In genomic region chr9:124110307-124110915, GRCh38 we compare ENCODE assay signal across 1 cellular context.
TF ChIP-seq lines count a peak whose summit lies in the region.

No MANE protein-coding gene starts in this region.

TF ChIP-seq in HepG2, 621 proteins besides CTCF, POLR2A, EP300 and RAD21 (continued from another document and continues in another):
- TF ChIP-seq KDM5A (IDR thresholded peaks at IDR 0.05; ENCODE audit: borderline replicate concordance, low read length) (no peak), MYC (CRISPR knock-in tag; IDR thresholded peaks at IDR 0.05; ENCODE audit: borderline replicate concordance) (peak; percentile 94), ZSCAN20 (CRISPR knock-in tag; IDR thresholded peaks at IDR 0.05; ENCODE audit: borderline replicate concordance) (peak; percentile 100), ZXDC (CRISPR knock-in tag; IDR thresholded peaks at IDR 0.05) (peak; percentile 99), GTF3A (CRISPR knock-in tag; conservative IDR thresholded peaks at IDR 0.05) (no peak), PRPF4 (IDR thresholded peaks at IDR 0.05; ENCODE audit: low read depth, low read length, poor library complexity, severe bottlenecking) (no peak), ZNF441 (CRISPR knock-in tag; IDR thresholded peaks at IDR 0.05; ENCODE audit: borderline replicate concordance) (peak; percentile 99), ZNF367 (CRISPR knock-in tag; IDR thresholded peaks at IDR 0.05; ENCODE audit: borderline replicate concordance) (peak; percentile 99), EEA1 (CRISPR knock-in tag; IDR thresholded peaks at IDR 0.05; ENCODE audit: borderline replicate concordance) (peak; percentile 100), CBX2 (IDR thresholded peaks at IDR 0.05; ENCODE audit: low read depth, low read length) (no peak), CBX2 (CRISPR knock-in tag; IDR thresholded peaks at IDR 0.05; ENCODE audit: low read depth) (peak; percentile 91; the same call in 1 of the 2 replicates), SRF (IDR thresholded peaks at IDR 0.05; ENCODE audit: low read depth, low read length) (no peak), TAF15 (IDR thresholded peaks at IDR 0.05; ENCODE audit: low read depth, low read length, poor library complexity, severe bottlenecking) (no peak), TERF1 (CRISPR knock-in tag; IDR thresholded peaks at IDR 0.05) (peak; percentile 99), ZNF124 (CRISPR knock-in tag; IDR thresholded peaks at IDR 0.05) (peak; percentile 100), SATB2 (CRISPR knock-in tag; IDR thresholded peaks at IDR 0.05) (peak; percentile 100), PHB2 (IDR thresholded peaks at IDR 0.05; ENCODE audit: partially characterized antibody) (no peak), HNRNPH1 (optimal IDR thresholded peaks at IDR 0.05; ENCODE audit: low read depth, low read length) (no peak), ZNF724P (CRISPR knock-in tag; IDR thresholded peaks at IDR 0.05; ENCODE audit: borderline replicate concordance) (peak; percentile 99), ISX (CRISPR knock-in tag; conservative IDR thresholded peaks at IDR 0.05) (peak; percentile 100), ZNF235 (CRISPR knock-in tag; IDR thresholded peaks at IDR 0.05; ENCODE audit: borderline replicate concordance) (peak; percentile 100), ARNTL (CRISPR knock-in tag; IDR thresholded peaks at IDR 0.05) (peak; percentile 98), ZNF549 (CRISPR knock-in tag; IDR thresholded peaks at IDR 0.05) (peak; percentile 97), ZNF619 (CRISPR knock-in tag; IDR thresholded peaks at IDR 0.05) (peak; percentile 93; the same call in 1 of the 2 replicates), ZFY (CRISPR knock-in tag; IDR thresholded peaks at IDR 0.05) (peak; percentile 88), RERE (CRISPR knock-in tag; IDR thresholded peaks at IDR 0.05; ENCODE audit: low read depth) (peak; percentile 93), ATF5 (CRISPR knock-in tag; IDR thresholded peaks at IDR 0.05; ENCODE audit: low read depth) (peak; percentile 100), ZNF230 (CRISPR knock-in tag; IDR thresholded peaks at IDR 0.05) (peak; percentile 100), MAFK (conservative IDR thresholded peaks at IDR 0.05 in 1 of 2, IDR thresholded peaks at IDR 0.05 in 1 of 2; ENCODE audit: low read length in 2 of 2) (no peak), SRSF9 (IDR thresholded peaks at IDR 0.05; ENCODE audit: borderline replicate concordance, insufficient read depth, low read depth, low read length, poor library complexity, severe bottlenecking) (no peak), ZNF513 (CRISPR knock-in tag; conservative IDR thresholded peaks at IDR 0.05) (no peak), CENPT (CRISPR knock-in tag; IDR thresholded peaks at IDR 0.05; ENCODE audit: low read depth) (peak; percentile 100), KLF13 (CRISPR knock-in tag; IDR thresholded peaks at IDR 0.05) (peak; percentile 100), PHF5A (CRISPR knock-in tag; IDR thresholded peaks at IDR 0.05; ENCODE audit: low read depth, unreplicated experiment) (peak; percentile 99), KDM4B (CRISPR knock-in tag; IDR thresholded peaks at IDR 0.05) (peak; percentile 100), ARNT2 (CRISPR knock-in tag; IDR thresholded peaks at IDR 0.05; ENCODE audit: low read depth) (peak; percentile 99), HDAC6 (IDR thresholded peaks at IDR 0.05; ENCODE audit: low read depth, low read length) (no peak)
- TF ChIP-seq, protein P1, sequence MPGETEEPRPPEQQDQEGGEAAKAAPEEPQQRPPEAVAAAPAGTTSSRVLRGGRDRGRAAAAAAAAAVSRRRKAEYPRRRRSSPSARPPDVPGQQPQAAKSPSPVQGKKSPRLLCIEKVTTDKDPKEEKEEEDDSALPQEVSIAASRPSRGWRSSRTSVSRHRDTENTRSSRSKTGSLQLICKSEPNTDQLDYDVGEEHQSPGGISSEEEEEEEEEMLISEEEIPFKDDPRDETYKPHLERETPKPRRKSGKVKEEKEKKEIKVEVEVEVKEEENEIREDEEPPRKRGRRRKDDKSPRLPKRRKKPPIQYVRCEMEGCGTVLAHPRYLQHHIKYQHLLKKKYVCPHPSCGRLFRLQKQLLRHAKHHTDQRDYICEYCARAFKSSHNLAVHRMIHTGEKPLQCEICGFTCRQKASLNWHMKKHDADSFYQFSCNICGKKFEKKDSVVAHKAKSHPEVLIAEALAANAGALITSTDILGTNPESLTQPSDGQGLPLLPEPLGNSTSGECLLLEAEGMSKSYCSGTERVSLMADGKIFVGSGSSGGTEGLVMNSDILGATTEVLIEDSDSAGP (CRISPR knock-in tag; IDR thresholded peaks at IDR 0.05; ENCODE audit: borderline replicate concordance): peak; percentile 66; the same call in 1 of the 2 replicates
- TF ChIP-seq, protein P2, sequence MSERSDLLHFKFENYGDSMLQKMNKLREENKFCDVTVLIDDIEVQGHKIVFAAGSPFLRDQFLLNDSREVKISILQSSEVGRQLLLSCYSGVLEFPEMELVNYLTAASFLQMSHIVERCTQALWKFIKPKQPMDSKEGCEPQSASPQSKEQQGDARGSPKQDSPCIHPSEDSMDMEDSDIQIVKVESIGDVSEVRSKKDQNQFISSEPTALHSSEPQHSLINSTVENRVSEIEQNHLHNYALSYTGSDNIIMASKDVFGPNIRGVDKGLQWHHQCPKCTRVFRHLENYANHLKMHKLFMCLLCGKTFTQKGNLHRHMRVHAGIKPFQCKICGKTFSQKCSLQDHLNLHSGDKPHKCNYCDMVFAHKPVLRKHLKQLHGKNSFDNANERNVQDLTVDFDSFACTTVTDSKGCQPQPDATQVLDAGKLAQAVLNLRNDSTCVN (CRISPR knock-in tag; IDR thresholded peaks at IDR 0.05; ENCODE audit: borderline replicate concordance): peak; percentile 99
- TF ChIP-seq, protein P3, sequence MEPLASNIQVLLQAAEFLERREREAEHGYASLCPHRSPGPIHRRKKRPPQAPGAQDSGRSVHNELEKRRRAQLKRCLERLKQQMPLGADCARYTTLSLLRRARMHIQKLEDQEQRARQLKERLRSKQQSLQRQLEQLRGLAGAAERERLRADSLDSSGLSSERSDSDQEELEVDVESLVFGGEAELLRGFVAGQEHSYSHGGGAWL (CRISPR knock-in tag; IDR thresholded peaks at IDR 0.05): peak; percentile 100
- TF ChIP-seq, protein P4, sequence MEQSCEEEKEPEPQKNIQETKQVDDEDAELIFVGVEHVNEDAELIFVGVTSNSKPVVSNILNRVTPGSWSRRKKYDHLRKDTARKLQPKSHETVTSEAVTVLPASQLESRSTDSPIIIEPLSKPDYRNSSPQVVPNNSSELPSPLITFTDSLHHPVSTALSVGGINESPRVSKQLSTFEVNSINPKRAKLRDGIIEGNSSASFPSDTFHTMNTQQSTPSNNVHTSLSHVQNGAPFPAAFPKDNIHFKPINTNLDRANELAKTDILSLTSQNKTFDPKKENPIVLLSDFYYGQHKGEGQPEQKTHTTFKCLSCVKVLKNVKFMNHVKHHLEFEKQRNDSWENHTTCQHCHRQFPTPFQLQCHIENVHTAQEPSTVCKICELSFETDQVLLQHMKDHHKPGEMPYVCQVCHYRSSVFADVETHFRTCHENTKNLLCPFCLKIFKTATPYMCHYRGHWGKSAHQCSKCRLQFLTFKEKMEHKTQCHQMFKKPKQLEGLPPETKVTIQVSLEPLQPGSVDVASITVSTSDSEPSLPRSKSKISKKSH (CRISPR knock-in tag; IDR thresholded peaks at IDR 0.05; ENCODE audit: borderline replicate concordance): peak; percentile 99
- TF ChIP-seq, protein P5, sequence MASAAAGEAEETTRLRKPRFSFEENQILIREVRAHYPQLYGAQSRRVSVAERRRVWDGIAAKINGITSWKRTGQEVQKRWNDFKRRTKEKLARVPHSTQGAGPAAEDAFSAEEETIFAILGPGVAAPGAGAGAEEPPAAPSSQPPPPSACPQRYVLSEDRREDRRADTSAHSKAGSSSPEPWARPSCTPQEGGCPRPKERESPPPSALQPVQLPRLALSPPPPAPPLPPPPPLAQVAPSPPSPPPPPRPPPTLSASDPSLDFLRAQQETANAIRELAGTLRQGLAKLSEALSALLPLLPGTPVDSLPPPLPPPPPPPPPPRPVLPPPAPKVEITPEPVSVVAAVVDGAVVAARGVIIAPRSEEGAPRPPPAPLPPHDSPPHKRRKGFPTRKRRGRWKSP (CRISPR knock-in tag; IDR thresholded peaks at IDR 0.05): peak; percentile 97
- TF ChIP-seq, protein P6, sequence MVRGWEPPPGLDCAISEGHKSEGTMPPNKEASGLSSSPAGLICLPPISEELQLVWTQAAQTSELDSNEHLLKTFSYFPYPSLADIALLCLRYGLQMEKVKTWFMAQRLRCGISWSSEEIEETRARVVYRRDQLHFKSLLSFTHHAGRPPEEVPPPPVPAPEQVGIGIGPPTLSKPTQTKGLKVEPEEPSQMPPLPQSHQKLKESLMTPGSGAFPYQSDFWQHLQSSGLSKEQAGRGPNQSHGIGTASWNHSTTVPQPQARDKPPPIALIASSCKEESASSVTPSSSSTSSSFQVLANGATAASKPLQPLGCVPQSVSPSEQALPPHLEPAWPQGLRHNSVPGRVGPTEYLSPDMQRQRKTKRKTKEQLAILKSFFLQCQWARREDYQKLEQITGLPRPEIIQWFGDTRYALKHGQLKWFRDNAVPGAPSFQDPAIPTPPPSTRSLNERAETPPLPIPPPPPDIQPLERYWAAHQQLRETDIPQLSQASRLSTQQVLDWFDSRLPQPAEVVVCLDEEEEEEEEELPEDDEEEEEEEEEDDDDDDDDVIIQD (CRISPR knock-in tag; IDR thresholded peaks at IDR 0.05; ENCODE audit: low read depth): peak; percentile 99
